ENCODE assay signal across 25 cellular contexts in genomic region chr3:98180311-98180710, GRCh38. TPM values are rescaled to one million over a fixed set of nuclear protein-coding genes. Genes with fewer than 3 reads are reported as not detected.
"Had no signal": no experiment of that assay in that cellular context is flagged by ENCODE, and none has a peak within 500 bp of the region (broad histone marks: within the 10 kb centered on the region; RNA-seq: fewer than 3 reads in every experiment).

No MANE protein-coding gene starts in this region.

- H3K36me3 Mint-ChIP-seq: naive B cell; stimulated activated effector memory CD8-positive, alpha-beta T cell treated with anti-CD3 and anti-CD28 coated beads, Interleukin-12 subunit alpha, Interleukin-12 subunit beta, amount 100 ng/mL, for 72 hours had no signal

- H3K4me3 Mint-ChIP-seq: naive B cell; nephron progenitor cell; stimulated activated effector memory CD8-positive, alpha-beta T cell treated with anti-CD3 and anti-CD28 coated beads, Interleukin-12 subunit alpha, Interleukin-12 subunit beta, amount 100 ng/mL, for 72 hours; stimulated activated naive CD8-positive, alpha-beta T cell treated with anti-CD3 and anti-CD28 coated beads, Interleukin-15, Interleukin-2, amounts not matched to agents 100 ng/mL and 50 ng/mL, for 24 hours had no signal

- H3K27ac ChIP-seq: dorsolateral prefrontal cortex, heart right ventricle, psoas muscle, right lobe of liver, tibial artery, upper lobe of left lung, vagina had no signal

- H3K27me3 ChIP-seq: dorsolateral prefrontal cortex, heart right ventricle, right lobe of liver, tibial artery, upper lobe of left lung, vagina had no signal

- H3K9me3 ChIP-seq: psoas muscle, right lobe of liver, tibial artery, upper lobe of left lung, vagina had no signal

- H3K4me3 ChIP-seq: dorsolateral prefrontal cortex, heart right ventricle, psoas muscle, right lobe of liver, tibial artery, upper lobe of left lung, vagina had no signal

- H3K4me1 ChIP-seq: heart right ventricle, psoas muscle, right lobe of liver, tibial artery, upper lobe of left lung, vagina had no signal

- ATAC-seq: heart right ventricle; psoas muscle; right lobe of liver; stimulated activated effector memory CD8-positive, alpha-beta T cell treated with anti-CD3 and anti-CD28 coated beads, Interleukin-12 subunit alpha, Interleukin-12 subunit beta, amount 100 ng/mL, for 72 hours had no signal

- H3K9me3 Mint-ChIP-seq: stimulated activated effector memory CD8-positive, alpha-beta T cell treated with anti-CD3 and anti-CD28 coated beads, Interleukin-12 subunit alpha, Interleukin-12 subunit beta, amount 100 ng/mL, for 72 hours; stimulated activated naive CD8-positive, alpha-beta T cell treated with anti-CD3 and anti-CD28 coated beads, Interleukin-15, Interleukin-2, amounts not matched to agents 100 ng/mL and 50 ng/mL, for 24 hours had no signal

- H3K36me3 ChIP-seq: heart right ventricle, right lobe of liver, tibial artery, upper lobe of left lung, vagina had no signal

- DNase-seq: dorsolateral prefrontal cortex; effector CD8-positive, alpha-beta T cell; foreskin melanocyte; heart right ventricle; hypothalamus; kidney glomerular epithelial cell; mesendoderm; naive B cell; nephron progenitor cell; psoas muscle; retina; right lobe of liver; stimulated activated CD4-positive, alpha-beta T cell treated with anti-CD3 and anti-CD28 coated beads, Interleukin-4, amount 100 ng/mL, for 1 hour; stimulated activated CD8-positive, alpha-beta memory T cell treated with anti-CD3 and anti-CD28 coated beads, Interleukin-4, amount 100 ng/mL, for 48 hours; tibial artery; upper lobe of left lung had no signal

- H3K27me3 Mint-ChIP-seq: naive B cell; stimulated activated naive CD8-positive, alpha-beta T cell treated with anti-CD3 and anti-CD28 coated beads, Interleukin-15, Interleukin-2, amounts not matched to agents 100 ng/mL and 50 ng/mL, for 24 hours had no signal

- H3K27ac Mint-ChIP-seq: naive B cell; nephron progenitor cell; stimulated activated effector memory CD8-positive, alpha-beta T cell treated with anti-CD3 and anti-CD28 coated beads, Interleukin-12 subunit alpha, Interleukin-12 subunit beta, amount 100 ng/mL, for 72 hours; stimulated activated naive CD8-positive, alpha-beta T cell treated with anti-CD3 and anti-CD28 coated beads, Interleukin-15, Interleukin-2, amounts not matched to agents 100 ng/mL and 50 ng/mL, for 24 hours had no signal

- H3K4me1 Mint-ChIP-seq: naive B cell; nephron progenitor cell; stimulated activated effector memory CD8-positive, alpha-beta T cell treated with anti-CD3 and anti-CD28 coated beads, Interleukin-12 subunit alpha, Interleukin-12 subunit beta, amount 100 ng/mL, for 72 hours had no signal

RNA-seq across cellular contexts. Expression of gene OR5H15, which starts 13.8 kb away (rescaled TPM):
- total RNA-seq: dorsolateral prefrontal cortex, glomerular endothelial cell, heart right ventricle, liver, lung microvascular endothelial cell, omental fat pad, psoas muscle, right lobe of liver, temporal lobe, upper lobe of left lung, vagina had no signal
- polyA plus RNA-seq: esophagus, heart right ventricle, liver had no signal

RNA-seq across cellular contexts. Expression of gene OR5H14, which starts 33.0 kb away (rescaled TPM):
- total RNA-seq: glomerular endothelial cell, heart right ventricle, liver, lung microvascular endothelial cell, omental fat pad, psoas muscle, temporal lobe, upper lobe of left lung, vagina had no signal
- polyA plus RNA-seq: esophagus, heart right ventricle, liver, psoas muscle had no signal

RNA-seq across cellular contexts. Expression of gene OR5H1, which starts 49.8 kb away (rescaled TPM):
- total RNA-seq: dorsolateral prefrontal cortex, glomerular endothelial cell, heart right ventricle, liver, lung microvascular endothelial cell, omental fat pad, psoas muscle, right lobe of liver, temporal lobe, upper lobe of left lung, vagina had no signal
- polyA plus RNA-seq: esophagus, heart right ventricle, liver, psoas muscle had no signal
